In the genomic region with DNA sequence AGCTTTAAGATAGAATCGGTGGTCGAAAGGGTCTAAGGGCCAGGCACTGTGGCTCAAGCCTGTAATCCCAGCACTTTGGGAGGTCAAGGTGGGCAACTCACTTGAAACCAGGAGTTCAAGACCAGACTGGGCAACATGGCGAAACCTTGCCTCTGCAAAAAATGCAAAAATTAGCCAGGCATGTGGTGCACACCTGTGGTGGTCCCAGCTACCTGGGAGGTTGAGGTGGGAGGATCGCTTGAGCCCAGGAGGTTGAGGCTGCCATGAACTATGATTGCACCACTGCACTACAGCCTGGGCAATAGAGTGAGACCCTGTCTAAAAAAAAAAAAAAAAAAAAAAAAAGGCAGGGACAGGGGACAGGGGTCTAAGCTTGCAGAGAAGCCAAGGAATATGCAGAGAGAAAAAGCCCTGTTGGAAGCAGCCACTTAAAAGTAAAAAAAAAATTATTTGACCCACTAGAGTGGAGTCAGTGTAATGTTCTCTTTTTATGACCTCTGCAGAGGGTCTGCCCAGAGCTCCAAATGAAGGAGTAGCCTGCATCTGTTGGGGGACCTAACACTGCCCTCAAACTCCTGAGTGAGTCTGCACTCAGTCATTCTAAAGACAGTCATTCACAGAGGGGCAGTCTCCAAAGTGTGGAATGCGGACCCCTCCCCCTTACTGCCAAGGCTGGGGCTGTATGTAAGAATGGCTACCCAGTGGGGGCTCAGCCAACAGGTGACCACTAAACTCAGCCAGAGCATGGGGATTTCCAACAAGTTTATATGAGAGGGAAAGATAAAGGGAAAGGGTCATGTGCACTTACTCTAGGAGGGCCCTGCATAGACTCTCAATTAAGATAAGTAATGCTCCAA, we compare ENCODE assay signal across 1 cellular context.
TF ChIP-seq lines count a peak whose summit lies in the region.

No MANE protein-coding gene starts in this region.

TF ChIP-seq in H1, 55 proteins besides CTCF, POLR2A, EP300 and RAD21 (continued from another document):
- TF ChIP-seq HDAC6 (IDR thresholded peaks at IDR 0.05; ENCODE audit: low read depth, low read length) (no peak), KDM1A (IDR thresholded peaks at IDR 0.05; ENCODE audit: borderline replicate concordance, low read length) (no peak)
